1 cellular context compared by ENCODE assay signal in genomic region chr20:49899551-49900383, GRCh38.
TF ChIP-seq lines count a peak whose summit lies in the region.

No MANE protein-coding gene starts in this region.

TF ChIP-seq in HepG2, 621 proteins besides CTCF, POLR2A, EP300 and RAD21 (continued from another document and continues in another):
- TF ChIP-seq, protein P1, sequence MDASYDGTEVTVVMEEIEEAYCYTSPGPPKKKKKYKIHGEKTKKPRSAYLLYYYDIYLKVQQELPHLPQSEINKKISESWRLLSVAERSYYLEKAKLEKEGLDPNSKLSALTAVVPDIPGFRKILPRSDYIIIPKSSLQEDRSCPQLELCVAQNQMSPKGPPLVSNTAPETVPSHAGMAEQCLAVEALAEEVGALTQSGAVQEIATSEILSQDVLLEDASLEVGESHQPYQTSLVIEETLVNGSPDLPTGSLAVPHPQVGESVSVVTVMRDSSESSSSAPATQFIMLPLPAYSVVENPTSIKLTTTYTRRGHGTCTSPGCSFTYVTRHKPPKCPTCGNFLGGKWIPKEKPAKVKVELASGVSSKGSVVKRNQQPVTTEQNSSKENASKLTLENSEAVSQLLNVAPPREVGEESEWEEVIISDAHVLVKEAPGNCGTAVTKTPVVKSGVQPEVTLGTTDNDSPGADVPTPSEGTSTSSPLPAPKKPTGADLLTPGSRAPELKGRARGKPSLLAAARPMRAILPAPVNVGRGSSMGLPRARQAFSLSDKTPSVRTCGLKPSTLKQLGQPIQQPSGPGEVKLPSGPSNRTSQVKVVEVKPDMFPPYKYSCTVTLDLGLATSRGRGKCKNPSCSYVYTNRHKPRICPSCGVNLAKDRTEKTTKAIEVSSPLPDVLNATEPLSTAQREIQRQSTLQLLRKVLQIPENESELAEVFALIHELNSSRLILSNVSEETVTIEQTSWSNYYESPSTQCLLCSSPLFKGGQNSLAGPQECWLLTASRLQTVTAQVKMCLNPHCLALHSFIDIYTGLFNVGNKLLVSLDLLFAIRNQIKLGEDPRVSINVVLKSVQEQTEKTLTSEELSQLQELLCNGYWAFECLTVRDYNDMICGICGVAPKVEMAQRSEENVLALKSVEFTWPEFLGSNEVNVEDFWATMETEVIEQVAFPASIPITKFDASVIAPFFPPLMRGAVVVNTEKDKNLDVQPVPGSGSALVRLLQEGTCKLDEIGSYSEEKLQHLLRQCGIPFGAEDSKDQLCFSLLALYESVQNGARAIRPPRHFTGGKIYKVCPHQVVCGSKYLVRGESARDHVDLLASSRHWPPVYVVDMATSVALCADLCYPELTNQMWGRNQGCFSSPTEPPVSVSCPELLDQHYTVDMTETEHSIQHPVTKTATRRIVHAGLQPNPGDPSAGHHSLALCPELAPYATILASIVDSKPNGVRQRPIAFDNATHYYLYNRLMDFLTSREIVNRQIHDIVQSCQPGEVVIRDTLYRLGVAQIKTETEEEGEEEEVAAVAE (CRISPR knock-in tag; IDR thresholded peaks at IDR 0.05; ENCODE audit: borderline replicate concordance) = no peak
- TF ChIP-seq ZNF136 (CRISPR knock-in tag; IDR thresholded peaks at IDR 0.05; ENCODE audit: low read depth) (no peak), ATF4 (CRISPR knock-in tag; IDR thresholded peaks at IDR 0.05) (peak in 1 of 2 experiments; percentile 66; a peak in 1 of 4 replicates), GATA4 (IDR thresholded peaks at IDR 0.05; ENCODE audit: borderline replicate concordance, low read depth) (no peak), SMYD3 (CRISPR knock-in tag; IDR thresholded peaks at IDR 0.05) (no peak), PHB2 (IDR thresholded peaks at IDR 0.05; ENCODE audit: partially characterized antibody) (no peak), MLX (CRISPR knock-in tag; IDR thresholded peaks at IDR 0.05) (no peak), RARA (CRISPR knock-in tag; IDR thresholded peaks at IDR 0.05) (no peak), AFF4 (CRISPR knock-in tag; IDR thresholded peaks at IDR 0.05) (no peak), CBFB (CRISPR knock-in tag; IDR thresholded peaks at IDR 0.05) (no peak), PRMT3 (CRISPR knock-in tag; IDR thresholded peaks at IDR 0.05; ENCODE audit: borderline replicate concordance, low read depth) (no peak), ATF2 (CRISPR knock-in tag; IDR thresholded peaks at IDR 0.05) (no peak), CENPT (CRISPR knock-in tag; IDR thresholded peaks at IDR 0.05; ENCODE audit: low read depth) (no peak), ZNF841 (CRISPR knock-in tag; IDR thresholded peaks at IDR 0.05; ENCODE audit: borderline replicate concordance) (no peak), GRHL1 (CRISPR knock-in tag; conservative IDR thresholded peaks at IDR 0.05) (no peak), ZBTB1 (CRISPR knock-in tag; IDR thresholded peaks at IDR 0.05; ENCODE audit: borderline replicate concordance) (no peak), ZNF235 (CRISPR knock-in tag; IDR thresholded peaks at IDR 0.05; ENCODE audit: borderline replicate concordance) (no peak), SP4 (CRISPR knock-in tag; IDR thresholded peaks at IDR 0.05) (no peak), HMGA1 (CRISPR knock-in tag; conservative IDR thresholded peaks at IDR 0.05) (no peak), GFI1 (CRISPR knock-in tag; IDR thresholded peaks at IDR 0.05; ENCODE audit: borderline replicate concordance) (no peak), NRL (CRISPR knock-in tag; IDR thresholded peaks at IDR 0.05; ENCODE audit: borderline replicate concordance) (no peak), ZNF296 (CRISPR knock-in tag; conservative IDR thresholded peaks at IDR 0.05) (no peak), AHDC1 (CRISPR knock-in tag; IDR thresholded peaks at IDR 0.05; ENCODE audit: borderline replicate concordance) (peak; percentile 64; the same call in 1 of the 2 replicates), HIC2 (CRISPR knock-in tag; IDR thresholded peaks at IDR 0.05; ENCODE audit: low read depth) (no peak), E2F5 (CRISPR knock-in tag; conservative IDR thresholded peaks at IDR 0.05) (no peak)
- TF ChIP-seq, protein P2, sequence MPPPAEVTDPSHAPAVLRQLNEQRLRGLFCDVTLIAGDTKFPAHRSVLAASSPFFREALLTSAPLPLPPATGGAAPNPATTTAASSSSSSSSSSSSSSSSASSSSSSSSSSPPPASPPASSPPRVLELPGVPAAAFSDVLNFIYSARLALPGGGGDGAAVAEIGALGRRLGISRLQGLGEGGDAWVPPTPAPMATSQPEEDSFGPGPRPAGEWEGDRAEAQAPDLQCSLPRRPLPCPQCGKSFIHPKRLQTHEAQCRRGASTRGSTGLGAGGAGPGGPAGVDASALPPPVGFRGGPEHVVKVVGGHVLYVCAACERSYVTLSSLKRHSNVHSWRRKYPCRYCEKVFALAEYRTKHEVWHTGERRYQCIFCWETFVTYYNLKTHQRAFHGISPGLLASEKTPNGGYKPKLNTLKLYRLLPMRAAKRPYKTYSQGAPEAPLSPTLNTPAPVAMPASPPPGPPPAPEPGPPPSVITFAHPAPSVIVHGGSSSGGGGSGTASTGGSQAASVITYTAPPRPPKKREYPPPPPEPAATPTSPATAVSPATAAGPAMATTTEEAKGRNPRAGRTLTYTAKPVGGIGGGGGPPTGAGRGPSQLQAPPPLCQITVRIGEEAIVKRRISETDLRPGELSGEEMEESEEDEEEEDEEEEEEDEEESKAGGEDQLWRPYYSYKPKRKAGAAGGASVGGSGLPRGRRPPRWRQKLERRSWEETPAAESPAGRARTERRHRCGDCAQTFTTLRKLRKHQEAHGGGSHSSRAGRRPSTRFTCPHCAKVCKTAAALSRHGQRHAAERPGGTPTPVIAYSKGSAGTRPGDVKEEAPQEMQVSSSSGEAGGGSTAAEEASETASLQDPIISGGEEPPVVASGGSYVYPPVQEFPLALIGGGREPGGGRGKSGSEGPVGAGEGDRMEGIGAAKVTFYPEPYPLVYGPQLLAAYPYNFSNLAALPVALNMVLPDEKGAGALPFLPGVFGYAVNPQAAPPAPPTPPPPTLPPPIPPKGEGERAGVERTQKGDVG (CRISPR knock-in tag; IDR thresholded peaks at IDR 0.05; ENCODE audit: borderline replicate concordance) = no peak
